8 cellular contexts compared by ENCODE assay signal in genomic region chr17:79088266-79088996, GRCh38.
"Had no signal": no experiment of that assay in that cellular context is flagged by ENCODE, and none has a peak within 500 bp of the region (broad histone marks: within the 10 kb centered on the region; RNA-seq: fewer than 3 reads in every experiment).

No MANE protein-coding gene starts in this region.

- H3K9ac ChIP-seq: neural progenitor cell had no signal

- H2AFZ ChIP-seq: neural progenitor cell had no signal

- H3K4me2 ChIP-seq: neural progenitor cell, smooth muscle cell had no signal

- H3K4me1 ChIP-seq: neural progenitor cell, uterus had no signal

- H3K4me3 ChIP-seq: esophagus muscularis mucosa, gastrocnemius medialis, neural progenitor cell, smooth muscle cell, tibial artery, upper lobe of left lung, uterus had no signal

- H3K27ac ChIP-seq: epithelial cell of prostate, esophagus muscularis mucosa, gastrocnemius medialis, neural progenitor cell, tibial artery, upper lobe of left lung, uterus had no signal

- H3K36me3 ChIP-seq: neural progenitor cell, uterus had no signal

- H3K27me3 ChIP-seq: neural progenitor cell, uterus had no signal

- H3K9me3 ChIP-seq: esophagus muscularis mucosa, gastrocnemius medialis, tibial artery, upper lobe of left lung, uterus had no signal
